Comparison of ENCODE assay signal across 19 cellular contexts in genomic region chr3:77096966-77097890, GRCh38. TPM values are rescaled to one million over a fixed set of nuclear protein-coding genes. Genes with fewer than 3 reads are reported as not detected.
"Had no signal": no experiment of that assay in that cellular context is flagged by ENCODE, and none has a peak within 500 bp of the region (broad histone marks: within the 10 kb centered on the region; RNA-seq: fewer than 3 reads in every experiment).

No MANE protein-coding gene starts in this region.

- H3K9me3 ChIP-seq: esophagus squamous epithelium, gastroesophageal sphincter, tibial nerve had no signal

- H3K27ac ChIP-seq: esophagus squamous epithelium, gastroesophageal sphincter, neural progenitor cell, parathyroid adenoma, tibial nerve had no signal

- H3K4me3 ChIP-seq: esophagus squamous epithelium, gastroesophageal sphincter, neural progenitor cell, tibial nerve had no signal

- H3K36me3 ChIP-seq: esophagus squamous epithelium, gastroesophageal sphincter, neural progenitor cell, tibial nerve had no signal

- DNase-seq: activated CD4-positive, alpha-beta T cell treated with anti-CD3 and anti-CD28 coated beads, Interleukin-2, amount 50 U/mL, for 4 hours; activated CD8-positive, alpha-beta memory T cell treated with anti-CD3 and anti-CD28 coated beads, Interleukin-2, amount 10 ng/mL, durations not matched to agents 7 days and 5 days; activated effector memory CD4-positive, alpha-beta T cell treated with anti-CD3 and anti-CD28 coated beads, Interleukin-2, amount 50 U/mL, for 16 hours; activated T-cell treated with anti-CD3 and anti-CD28 coated beads, Interleukin-2, amount 50 U/mL, for 4 hours; amygdala; esophagus squamous epithelium; midbrain; retina; small intestine; T-helper 17 cell had no signal

- FAIRE-seq: endometrium, small intestine, TTC549 had no signal

- H3K79me2 ChIP-seq: parathyroid adenoma had no signal

- ATAC-seq: activated CD4-positive, CD25-positive, alpha-beta regulatory T cell treated with anti-CD3 and anti-CD28 coated beads, Interleukin-2, amount 50 U/mL, for 24 hours; activated CD8-positive, alpha-beta memory T cell treated with anti-CD3 and anti-CD28 coated beads, Interleukin-2, amount 10 ng/mL, durations not matched to agents 7 days and 5 days; activated naive CD4-positive, alpha-beta T cell treated with anti-CD3 and anti-CD28 coated beads, Interleukin-2, amount 50 U/mL, for 72 hours; activated T-cell treated with anti-CD3 and anti-CD28 coated beads, Interleukin-2, amount 50 U/mL, for 4 hours; gastroesophageal sphincter; stimulated activated effector memory CD8-positive, alpha-beta T cell treated with anti-CD3 and anti-CD28 coated beads, Interleukin-12 subunit alpha, Interleukin-12 subunit beta, amount 100 ng/mL, for 72 hours; T-helper 17 cell had no signal

- H3K4me2 ChIP-seq: neural progenitor cell had no signal

- H2AFZ ChIP-seq: neural progenitor cell, parathyroid adenoma had no signal

- H3K4me1 ChIP-seq: esophagus squamous epithelium, gastroesophageal sphincter, parathyroid adenoma, tibial nerve had no signal

- H3K9ac ChIP-seq: neural progenitor cell, parathyroid adenoma had no signal

- H3K27me3 ChIP-seq: esophagus squamous epithelium, gastroesophageal sphincter, neural progenitor cell, tibial nerve had no signal

RNA-seq across cellular contexts. Expression of gene ROBO2, which starts 57.3 kb away (rescaled TPM):
- total RNA-seq: activated CD8-positive, alpha-beta memory T cell treated with anti-CD3 and anti-CD28 coated beads, Interleukin-2, amount 10 ng/mL, durations not matched to agents 7 days and 5 days; activated naive CD4-positive, alpha-beta T cell treated with anti-CD3 and anti-CD28 coated beads, Interleukin-2, amount 50 U/mL, for 72 hours; activated T-cell treated with anti-CD3 and anti-CD28 coated beads, Interleukin-2, amount 50 U/mL, for 4 hours; T-helper 17 cell had no signal
